ENCODE assay signal across 29 cellular contexts in genomic region chr15:56890038-56890437, GRCh38.
"Had no signal": no experiment of that assay in that cellular context is flagged by ENCODE, and none has a peak within 500 bp of the region (broad histone marks: within the 10 kb centered on the region; RNA-seq: fewer than 3 reads in every experiment).

No MANE protein-coding gene starts in this region.

- FAIRE-seq: urothelium cell line had no signal

- H3K36me3 ChIP-seq: stomach, suprapubic skin, thoracic aorta, thyroid gland, tibial artery, tibial nerve, transverse colon, upper lobe of left lung, upper lobe of right lung, uterus, vagina had no signal

- H3K4me1 ChIP-seq: uterus had no signal

- H3K27ac Mint-ChIP-seq: stimulated activated memory B cell treated with anti-CD40 and anti-IgM and Interleukin-4, amounts not matched to agents 10 μg/mL and 1 μg/mL and 100 μg/mL, for 72 hours; stimulated activated naive B cell treated with anti-CD40 and anti-IgM and Interleukin-4, amounts not matched to agents 10 μg/mL and 1 μg/mL and 100 μg/mL, for 72 hours; stimulated activated naive CD8-positive, alpha-beta T cell treated with anti-CD3 and anti-CD28 coated beads, Interleukin-15, amount 100 ng/mL, for 72 hours; stimulated activated naive CD8-positive, alpha-beta T cell treated with anti-CD3 and anti-CD28 coated beads, Interleukin-15, Interleukin-2, amounts not matched to agents 100 ng/mL and 50 ng/mL, for 24 hours; type B pancreatic cell had no signal

- H3K27me3 Mint-ChIP-seq: stimulated activated memory B cell treated with anti-CD40 and anti-IgM and Interleukin-4, amounts not matched to agents 10 μg/mL and 1 μg/mL and 100 μg/mL, for 72 hours; stimulated activated naive B cell treated with anti-CD40 and anti-IgM and Interleukin-4, amounts not matched to agents 10 μg/mL and 1 μg/mL and 100 μg/mL, for 72 hours; stimulated activated naive CD8-positive, alpha-beta T cell treated with anti-CD3 and anti-CD28 coated beads, Interleukin-15, amount 100 ng/mL, for 72 hours; stimulated activated naive CD8-positive, alpha-beta T cell treated with anti-CD3 and anti-CD28 coated beads, Interleukin-15, Interleukin-2, amounts not matched to agents 100 ng/mL and 50 ng/mL, for 24 hours; type B pancreatic cell had no signal

- H3K4me3 ChIP-seq: stomach, suprapubic skin, testis, thoracic aorta, thyroid gland, tibial artery, tibial nerve, transverse colon, upper lobe of left lung, upper lobe of right lung, uterus, vagina had no signal

- H3K27ac ChIP-seq: stomach, suprapubic skin, testis, thoracic aorta, thyroid gland, tibial artery, tibial nerve, transverse colon, upper lobe of left lung, upper lobe of right lung, uterus, vagina had no signal

- H3K4me3 Mint-ChIP-seq: stimulated activated effector memory CD8-positive, alpha-beta T cell treated with anti-CD3 and anti-CD28 coated beads, Interleukin-12 subunit alpha, Interleukin-12 subunit beta, amount 100 ng/mL, for 72 hours; stimulated activated memory B cell treated with anti-CD40 and anti-IgM and Interleukin-4, amounts not matched to agents 10 μg/mL and 1 μg/mL and 100 μg/mL, for 72 hours; stimulated activated naive B cell treated with anti-CD40 and anti-IgM and Interleukin-4, amounts not matched to agents 10 μg/mL and 1 μg/mL and 100 μg/mL, for 72 hours; stimulated activated naive CD8-positive, alpha-beta T cell treated with anti-CD3 and anti-CD28 coated beads, Interleukin-15, amount 100 ng/mL, for 72 hours; stimulated activated naive CD8-positive, alpha-beta T cell treated with anti-CD3 and anti-CD28 coated beads, Interleukin-15, Interleukin-2, amounts not matched to agents 100 ng/mL and 50 ng/mL, for 24 hours had no signal

- H3K9me3 Mint-ChIP-seq: stimulated activated effector memory CD8-positive, alpha-beta T cell treated with anti-CD3 and anti-CD28 coated beads, Interleukin-12 subunit alpha, Interleukin-12 subunit beta, amount 100 ng/mL, for 72 hours; stimulated activated memory B cell treated with anti-CD40 and anti-IgM and Interleukin-4, amounts not matched to agents 10 μg/mL and 1 μg/mL and 100 μg/mL, for 72 hours; stimulated activated naive B cell treated with anti-CD40 and anti-IgM and Interleukin-4, amounts not matched to agents 10 μg/mL and 1 μg/mL and 100 μg/mL, for 72 hours; stimulated activated naive CD8-positive, alpha-beta T cell treated with anti-CD3 and anti-CD28 coated beads, Interleukin-15, amount 100 ng/mL, for 72 hours; stimulated activated naive CD8-positive, alpha-beta T cell treated with anti-CD3 and anti-CD28 coated beads, Interleukin-15, Interleukin-2, amounts not matched to agents 100 ng/mL and 50 ng/mL, for 24 hours; type B pancreatic cell had no signal

- DNase-seq: stimulated activated CD4-positive, alpha-beta T cell treated with anti-CD3 and anti-CD28 coated beads, Interleukin-2, amount 100 ng/mL, for 48 hours; stimulated activated CD4-positive, alpha-beta T cell treated with anti-CD3 and anti-CD28 coated beads, Interleukin-4, amount 100 ng/mL, for 1 hour; stimulated activated CD4-positive, alpha-beta T cell treated with anti-CD3 and anti-CD28 coated beads, Interleukin-4, amount 100 ng/mL, for 24 hours; stimulated activated CD4-positive, alpha-beta T cell treated with anti-CD3 and anti-CD28 coated beads, Interleukin-4, amount 100 ng/mL, for 4 hours; stimulated activated CD8-positive, alpha-beta memory T cell treated with anti-CD3 and anti-CD28 coated beads, Interleukin-4, amount 100 ng/mL, for 48 hours; stimulated activated naive B cell treated with anti-CD40 and anti-IgM and Interleukin-4, amounts not matched to agents 10 μg/mL and 1 μg/mL and 100 μg/mL, for 72 hours; stimulated activated naive CD4-positive, alpha-beta T cell; stimulated activated naive CD4-positive, alpha-beta T cell treated with Interleukin-2 at 50 U/mL for 16 hours; stimulated activated naive CD8-positive, alpha-beta T cell treated with anti-CD3 and anti-CD28 coated beads, Interleukin-15, amount 100 ng/mL, for 72 hours; stimulated activated naive CD8-positive, alpha-beta T cell treated with anti-CD3 and anti-CD28 coated beads, Interleukin-15, Interleukin-2, amounts not matched to agents 100 U/mL and 50 U/mL, for 24 hours; stomach; substantia nigra; testis; thyroid gland; tibial artery; transverse colon; trophoblast cell; upper lobe of left lung; upper lobe of right lung; uterus had no signal

- ATAC-seq: stimulated activated effector memory CD8-positive, alpha-beta T cell treated with anti-CD3 and anti-CD28 coated beads, Interleukin-12 subunit alpha, Interleukin-12 subunit beta, amount 100 ng/mL, for 72 hours; stimulated activated memory B cell treated with anti-CD40 and anti-IgM and Interleukin-4, amounts not matched to agents 10 μg/mL and 1 μg/mL and 100 μg/mL, for 72 hours; stimulated activated naive B cell treated with anti-CD40 and anti-IgM and Interleukin-4, amounts not matched to agents 10 μg/mL and 1 μg/mL and 100 μg/mL, for 72 hours; stimulated activated naive CD8-positive, alpha-beta T cell treated with anti-CD3 and anti-CD28 coated beads, Interleukin-15, amount 100 ng/mL, for 72 hours; stimulated activated naive CD8-positive, alpha-beta T cell treated with anti-CD3 and anti-CD28 coated beads, Interleukin-15, Interleukin-2, amounts not matched to agents 100 U/mL and 50 U/mL, for 24 hours; upper lobe of right lung had no signal

- H3K27me3 ChIP-seq: stomach, suprapubic skin, testis, thyroid gland, tibial artery, tibial nerve, transverse colon, upper lobe of left lung, upper lobe of right lung, uterus, vagina had no signal

- H3K36me3 Mint-ChIP-seq: stimulated activated memory B cell treated with anti-CD40 and anti-IgM and Interleukin-4, amounts not matched to agents 10 μg/mL and 1 μg/mL and 100 μg/mL, for 72 hours; stimulated activated naive B cell treated with anti-CD40 and anti-IgM and Interleukin-4, amounts not matched to agents 10 μg/mL and 1 μg/mL and 100 μg/mL, for 72 hours had no signal

- H3K9me3 ChIP-seq: stomach, suprapubic skin, testis, thoracic aorta, thyroid gland, tibial artery, tibial nerve, transverse colon, upper lobe of left lung, upper lobe of right lung, uterus, vagina had no signal
